Comparison of ENCODE assay signal across 20 cellular contexts in the genomic region with DNA sequence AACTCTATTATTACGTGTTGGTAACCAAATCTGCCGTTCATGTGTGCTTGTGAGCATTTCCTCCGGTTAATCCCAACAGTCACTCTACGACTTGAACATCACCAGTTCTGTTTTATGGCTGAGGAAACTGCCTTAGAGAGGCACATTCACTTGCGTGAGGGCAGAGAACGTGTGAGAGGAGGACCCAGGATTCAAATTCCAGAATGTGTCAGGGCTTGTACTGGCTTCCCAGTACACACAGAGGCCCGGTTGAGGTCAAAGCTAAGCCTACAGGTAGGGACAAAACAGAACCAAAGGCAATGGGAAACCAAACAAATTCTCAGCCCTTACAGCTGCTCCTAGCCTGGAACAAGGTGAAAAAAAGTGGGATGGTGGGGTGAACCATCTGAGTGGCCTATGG.
"Had no signal": no experiment of that assay in that cellular context is flagged by ENCODE, and none has a peak within 500 bp of the region (broad histone marks: within the 10 kb centered on the region; RNA-seq: fewer than 3 reads in every experiment).

No MANE protein-coding gene starts in this region.

- H3K4me3 Mint-ChIP-seq: activated naive CD4-positive, alpha-beta T cell treated with anti-CD3 and anti-CD28 coated beads for 36 hours; activated naive CD8-positive, alpha-beta T cell treated with anti-CD3 and anti-CD28 coated beads, Interleukin-2, amount 10 ng/mL, durations not matched to agents 7 days and 5 days; brain; memory B cell; naive thymus-derived CD8-positive, alpha-beta T cell had no signal

- H3K27ac ChIP-seq: ascending aorta, gastroesophageal sphincter, right lobe of liver, testis, transverse colon, VCaP had no signal

- H3K4me1 Mint-ChIP-seq: activated naive CD8-positive, alpha-beta T cell treated with anti-CD3 and anti-CD28 coated beads, Interleukin-2, amount 10 ng/mL, durations not matched to agents 7 days and 5 days; memory B cell; naive thymus-derived CD8-positive, alpha-beta T cell had no signal

- H3K36me3 ChIP-seq: ascending aorta, gastroesophageal sphincter, right lobe of liver, transverse colon had no signal

- ATAC-seq: gastroesophageal sphincter; naive thymus-derived CD8-positive, alpha-beta T cell; right lobe of liver had no signal

- H3K36me3 Mint-ChIP-seq: activated naive CD8-positive, alpha-beta T cell treated with anti-CD3 and anti-CD28 coated beads, Interleukin-2, amount 10 ng/mL, durations not matched to agents 7 days and 5 days; brain; memory B cell; naive thymus-derived CD8-positive, alpha-beta T cell had no signal

- H3K9me3 Mint-ChIP-seq: activated naive CD8-positive, alpha-beta T cell treated with anti-CD3 and anti-CD28 coated beads, Interleukin-2, amount 10 ng/mL, durations not matched to agents 7 days and 5 days; memory B cell had no signal

- H3K9me3 ChIP-seq: ascending aorta, gastroesophageal sphincter, right lobe of liver, testis, transverse colon had no signal

- DNase-seq: activated CD4-positive, alpha-beta T cell treated with anti-CD3 and anti-CD28 coated beads for 4 hours; activated CD4-positive, alpha-beta T cell treated with anti-CD3 and anti-CD28 coated beads, Interleukin-2, amount 50 U/mL, for 48 hours; activated CD8-positive, alpha-beta memory T cell treated with anti-CD3 and anti-CD28 coated beads for 24 hours; activated effector memory CD4-positive, alpha-beta T cell treated with Interleukin-2 at 50 U/mL for 16 hours; activated naive CD4-positive, alpha-beta T cell treated with anti-CD3 and anti-CD28 coated beads for 36 hours; activated naive CD8-positive, alpha-beta T cell treated with anti-CD3 and anti-CD28 coated beads, Interleukin-2, amount 10 ng/mL, durations not matched to agents 7 days and 5 days; cortex of kidney; naive thymus-derived CD8-positive, alpha-beta T cell; posterior cingulate gyrus; right lobe of liver; stimulated activated CD4-positive, alpha-beta T cell treated with anti-CD3 and anti-CD28 coated beads, Interleukin-2, amount 100 ng/mL, for 48 hours; stimulated activated naive CD4-positive, alpha-beta T cell treated with Interleukin-2 at 50 U/mL for 16 hours; T-helper 9 cell; testis; transverse colon had no signal

- H3K4me3 ChIP-seq: ascending aorta, gastroesophageal sphincter, right lobe of liver, testis, transverse colon had no signal

- H3K27me3 ChIP-seq: ascending aorta, gastroesophageal sphincter, right lobe of liver, testis, transverse colon had no signal

- H3K4me1 ChIP-seq: right lobe of liver, transverse colon had no signal

- H3K27me3 Mint-ChIP-seq: activated naive CD8-positive, alpha-beta T cell treated with anti-CD3 and anti-CD28 coated beads, Interleukin-2, amount 10 ng/mL, durations not matched to agents 7 days and 5 days had no signal

- H3K27ac Mint-ChIP-seq: activated naive CD4-positive, alpha-beta T cell treated with anti-CD3 and anti-CD28 coated beads for 36 hours; activated naive CD8-positive, alpha-beta T cell treated with anti-CD3 and anti-CD28 coated beads, Interleukin-2, amount 10 ng/mL, durations not matched to agents 7 days and 5 days; memory B cell; naive thymus-derived CD8-positive, alpha-beta T cell had no signal
